Comparison of ENCODE assay signal across 8 cellular contexts in genomic region chr2:61694312-61695274, GRCh38.
DNase-seq lines count a peak whose midpoint lies in the region; TF ChIP-seq lines count a peak whose summit lies in the region.

No MANE protein-coding gene starts in this region.

- peak overlapping the region; percentile 86 for H3K27ac Mint-ChIP-seq in T-helper 2 cell treated with Interferon-gamma antibody and Interleukin-4, amounts not matched to agents 5 μg/mL and 100 μg/mL, for 36 hours

- no peaks in the 10 kb centered on the region for H3K36me3 ChIP-seq in MM.1S (replicated peaks; ENCODE audit: insufficient read depth, low read length)

- POLR2A ChIA-PET in GM10248 (lab: Yijun Ruan, JAX): interaction anchor here (0.6 kb wide), 1 partner anchor 346 kb away, joined by 5 read pairs; no protein-coding TSS in a partner anchor

- no peaks in the 10 kb centered on the region for H3K9me2 ChIP-seq in MM.1S (replicated peaks; ENCODE audit: insufficient read depth, low read length)

- H3K36me3 Mint-ChIP-seq in T-helper 2 cell treated with Interferon-gamma antibody and Interleukin-4, amounts not matched to agents 5 μg/mL and 100 μg/mL, for 36 hours (ENCODE audit: low read depth): no peaks in the 10 kb centered on the region

- H3K27ac ChIP-seq in MM.1S (ENCODE audit: low read length): peak overlapping the region; percentile 81; the same call in 1 of the 2 replicates

- peak overlapping the region; percentile 100 for H2AFZ ChIP-seq in MM.1S (ENCODE audit: low read length)

- DNase-seq in GM10248 (ENCODE audit: extremely low spot score) (peak; percentile 95), HCEC 1CT (peak; percentile 88), MM.1S (peak; percentile 98), astrocyte of the cerebellum (ENCODE audit: low read depth) (peak; percentile 68), hippocampal formation (lab: John Stamatoyannopoulos, UW) (peak; percentile 85 to 92), retina (peak; percentile 82), NCI-H446 treated with DMSO at 0.1 percent for 48 hours (lab: John Stamatoyannopoulos, UW) (no peak)
- DNase-seq in T-helper 2 cell treated with Interferon-gamma antibody and Interleukin-4, amounts not matched to agents 5 μg/mL and 100 μg/mL, for 36 hours (ENCODE audit: low spot score): peak; percentile 81

- H3K4me3 ChIP-seq in MM.1S (ENCODE audit: low read length): peak overlapping the region; percentile 80
- H3K4me3 ChIP-seq in astrocyte of the cerebellum (ENCODE audit: low read depth, low read length): peak overlapping the region; percentile 78

- H3K27me3 ChIP-seq in MM.1S (replicated peaks; ENCODE audit: insufficient read depth, low read length): no peaks in the 10 kb centered on the region

- no peaks in the 10 kb centered on the region for H3K9me3 ChIP-seq in MM.1S (replicated peaks; ENCODE audit: insufficient read depth, low read length)

- TF ChIP-seq CTCF in GM10248 (IDR thresholded peaks at IDR 0.05; ENCODE audit: control extremely low read depth, extremely low read depth, low read depth, missing control alignments) (peak; percentile 66), MM.1S (IDR thresholded peaks at IDR 0.05; ENCODE audit: low read length) (peak; percentile 72), astrocyte of the cerebellum (IDR thresholded peaks at IDR 0.05; ENCODE audit: low read depth, low read length, missing control alignments) (peak; percentile 49)

- peaks cover 2% of the 10 kb centered on the region for H3K27me3 Mint-ChIP-seq in T-helper 2 cell treated with Interferon-gamma antibody and Interleukin-4, amounts not matched to agents 5 μg/mL and 100 μg/mL, for 36 hours (ENCODE audit: low read depth)

- H3K4me2 ChIP-seq in MM.1S (ENCODE audit: low read depth, low read length): peak overlapping the region; percentile 98

- H3K4me1 ChIP-seq in MM.1S (ENCODE audit: low read length): peaks cover 11% of the 10 kb centered on the region

- no peaks in the 10 kb centered on the region for H3K79me2 ChIP-seq in MM.1S (ENCODE audit: low read length)

- H3F3A ChIP-seq in MM.1S (ENCODE audit: insufficient read depth, low read length): peaks cover 11% of the 10 kb centered on the region; the same call in 1 of the 2 replicates

- CTCF ChIA-PET in GM10248 (lab: Yijun Ruan, JAX): interaction anchor here (1.0 kb wide), 2 partner anchors 13 to 88 kb away, joined by 3 read pairs; no protein-coding TSS in a partner anchor

- in situ Hi-C loops in astrocyte of the cerebellum (cut with HindIII; ENCODE audit: low sequenced_read_pairs): no loop called here

- H3K9me3 Mint-ChIP-seq in T-helper 2 cell treated with Interferon-gamma antibody and Interleukin-4, amounts not matched to agents 5 μg/mL and 100 μg/mL, for 36 hours: no peaks in the 10 kb centered on the region

- H4K20me1 ChIP-seq in MM.1S (ENCODE audit: insufficient read depth, low read length): no peaks in the 10 kb centered on the region

- peak overlapping the region; percentile 85 for H3K4me3 Mint-ChIP-seq in T-helper 2 cell treated with Interferon-gamma antibody and Interleukin-4, amounts not matched to agents 5 μg/mL and 100 μg/mL, for 36 hours

- H3K4me1 Mint-ChIP-seq in T-helper 2 cell treated with Interferon-gamma antibody and Interleukin-4, amounts not matched to agents 5 μg/mL and 100 μg/mL, for 36 hours (ENCODE audit: low read depth): peaks cover 14% of the 10 kb centered on the region

- H3K9ac ChIP-seq in MM.1S (ENCODE audit: low read length): peak overlapping the region; percentile 71
